ENCODE assay signal across 8 cellular contexts in genomic region chr2:97662895-97663625, GRCh38. TPM values are rescaled to one million over a fixed set of nuclear protein-coding genes. Genes with fewer than 3 reads are reported as not detected.
DNase-seq lines count a peak whose midpoint lies in the region; ATAC-seq, FAIRE-seq and TF ChIP-seq lines count a peak whose summit lies in the region.

No MANE protein-coding gene starts in this region.

- peak; percentile 64 to 91 (median 66) for DNase-seq in CD4-positive, alpha-beta memory T cell
- DNase-seq in RCC 7860 (ENCODE audit: low spot score) (peak; percentile 94), fibroblast of peridontal ligament (ENCODE audit: extremely low read depth) (peak; percentile 70)
- peak; percentile 67 for DNase-seq in activated T-helper 2 cell treated with anti-CD3 and anti-CD28 coated beads, Interferon-gamma antibody, Interleukin-2, Interleukin-4, amounts not matched to agents 10 μg/mL and 5 μg/mL and 100 μg/mL, durations not matched to agents 14 hours and 24 hours and 36 hours (ENCODE audit: low spot score)
- DNase-seq in stimulated activated naive CD8-positive, alpha-beta T cell treated with anti-CD3 and anti-CD28 coated beads, Interleukin-15, Interleukin-2, amounts not matched to agents 100 U/mL and 50 U/mL, for 24 hours: peak; percentile 84

- H3K27ac Mint-ChIP-seq in CD4-positive, alpha-beta memory T cell: peak overlapping the region; percentile 97 to 99 (median 97)
- peak overlapping the region; percentile 98 for H3K27ac Mint-ChIP-seq in activated T-helper 2 cell treated with anti-CD3 and anti-CD28 coated beads, Interferon-gamma antibody, Interleukin-2, Interleukin-4, amounts not matched to agents 10 μg/mL and 5 μg/mL and 100 μg/mL, durations not matched to agents 14 hours and 24 hours and 36 hours
- H3K27ac Mint-ChIP-seq in nephron: peak overlapping the region; percentile 69 to 98 (median 95)

- no peak for TF ChIP-seq CTCF in nephron (IDR thresholded peaks at IDR 0.05; ENCODE audit: unreplicated experiment in 3 of 3)

- peaks cover 15 to 41% (median 23%) of the 10 kb centered on the region in 4 donors for H3K4me1 Mint-ChIP-seq in CD4-positive, alpha-beta memory T cell
- peaks cover 30% of the 10 kb centered on the region for H3K4me1 Mint-ChIP-seq in activated T-helper 2 cell treated with anti-CD3 and anti-CD28 coated beads, Interferon-gamma antibody, Interleukin-2, Interleukin-4, amounts not matched to agents 10 μg/mL and 5 μg/mL and 100 μg/mL, durations not matched to agents 14 hours and 24 hours and 36 hours (ENCODE audit: low read depth)
- H3K4me1 Mint-ChIP-seq in nephron: peaks cover 28% of the 10 kb centered on the region

- H3K36me3 ChIP-seq in CD4-positive, alpha-beta memory T cell (ENCODE audit: insufficient read depth, low read length): peaks cover 35% of the 10 kb centered on the region

- no peaks in the 10 kb centered on the region for H3K27me3 Mint-ChIP-seq in CD4-positive, alpha-beta memory T cell
- no peaks in the 10 kb centered on the region for H3K27me3 Mint-ChIP-seq in activated T-helper 2 cell treated with anti-CD3 and anti-CD28 coated beads, Interferon-gamma antibody, Interleukin-2, Interleukin-4, amounts not matched to agents 10 μg/mL and 5 μg/mL and 100 μg/mL, durations not matched to agents 14 hours and 24 hours and 36 hours (ENCODE audit: low read depth)
- H3K27me3 Mint-ChIP-seq in nephron (ENCODE audit: low read depth): no peaks in the 10 kb centered on the region

- POLR2A ChIA-PET in CD4-positive, alpha-beta memory T cell (lab: Charles Lee; ENCODE audit: partially characterized antibody): interaction anchor here (0.9 to 7.9 kb wide), 7 partner anchors 14 to 96 kb away, joined by 3 to 323 read pairs (median 13); partner anchors contain the start of genes ANKRD36B, COX5B and ZAP70

- no peaks in the 10 kb centered on the region for H3K27me3 ChIP-seq in CD4-positive, alpha-beta memory T cell (ENCODE audit: insufficient read depth, low read length)

- H3K9me3 ChIP-seq in CD4-positive, alpha-beta memory T cell (ENCODE audit: control insufficient read depth in 1 of 2, low read length in 2 of 2): no peaks in the 10 kb centered on the region

- peaks cover 3 to 31% of the 10 kb centered on the region in 2 donors for H3K36me3 Mint-ChIP-seq in CD4-positive, alpha-beta memory T cell
- H3K36me3 Mint-ChIP-seq in activated T-helper 2 cell treated with anti-CD3 and anti-CD28 coated beads, Interferon-gamma antibody, Interleukin-2, Interleukin-4, amounts not matched to agents 10 μg/mL and 5 μg/mL and 100 μg/mL, durations not matched to agents 14 hours and 24 hours and 36 hours (ENCODE audit: low read depth): peaks cover 40% of the 10 kb centered on the region
- H3K36me3 Mint-ChIP-seq in nephron (ENCODE audit: low read depth): peaks cover 11% of the 10 kb centered on the region

- H3K27ac ChIP-seq in CD4-positive, alpha-beta memory T cell (ENCODE audit: low read depth, low read length): peak overlapping the region; percentile 92

- ATAC-seq in GM19372 (IDR thresholded peaks at IDR 0.05; ENCODE audit: low read depth, unreplicated experiment) (peak; percentile 40), HG03469 (IDR thresholded peaks at IDR 0.05; ENCODE audit: unreplicated experiment) (peak; percentile 24)
- ATAC-seq in stimulated activated naive CD8-positive, alpha-beta T cell treated with anti-CD3 and anti-CD28 coated beads, Interleukin-15, Interleukin-2, amounts not matched to agents 100 U/mL and 50 U/mL, for 24 hours: peak; percentile 79

- H3K4me3 ChIP-seq in CD4-positive, alpha-beta memory T cell (ENCODE audit: low read length in 2 of 2): peak overlapping the region; percentile 4 to 99

- no peaks in the 10 kb centered on the region for H3K9me3 Mint-ChIP-seq in CD4-positive, alpha-beta memory T cell
- H3K9me3 Mint-ChIP-seq in activated T-helper 2 cell treated with anti-CD3 and anti-CD28 coated beads, Interferon-gamma antibody, Interleukin-2, Interleukin-4, amounts not matched to agents 10 μg/mL and 5 μg/mL and 100 μg/mL, durations not matched to agents 14 hours and 24 hours and 36 hours: no peaks in the 10 kb centered on the region
- no peaks in the 10 kb centered on the region for H3K9me3 Mint-ChIP-seq in nephron

- peak; percentile 74 for FAIRE-seq in RCC 7860 (lab: Jason Lieb, UNC)

- H3K4me3 Mint-ChIP-seq in CD4-positive, alpha-beta memory T cell: peak overlapping the region; percentile 92 to 97 (median 96)
- peak overlapping the region; percentile 92 for H3K4me3 Mint-ChIP-seq in activated T-helper 2 cell treated with anti-CD3 and anti-CD28 coated beads, Interferon-gamma antibody, Interleukin-2, Interleukin-4, amounts not matched to agents 10 μg/mL and 5 μg/mL and 100 μg/mL, durations not matched to agents 14 hours and 24 hours and 36 hours (ENCODE audit: low read depth)
- H3K4me3 Mint-ChIP-seq in nephron: peak overlapping the region; percentile 91 to 96 (median 96)

- CTCF ChIA-PET in CD4-positive, alpha-beta memory T cell (lab: Charles Lee; ENCODE audit: partially characterized antibody): interaction anchor here (0.7 to 3.3 kb wide), 8 partner anchors 12 to 85 kb away, joined by 3 to 20 read pairs (median 7); partner anchors contain the start of genes ANKRD36B, COX5B and ZAP70

- intact Hi-C loops in CD4-positive, alpha-beta memory T cell (cut with micrococcal nuclease): loop anchor here (5.0 kb wide), 2 partner anchors 49 to 334 kb away; partner anchors contain the start of genes TMEM131 and ZAP70
- intact Hi-C loops in activated T-helper 2 cell treated with anti-CD3 and anti-CD28 coated beads, Interferon-gamma antibody, Interleukin-2, Interleukin-4, amounts not matched to agents 10 μg/mL and 5 μg/mL and 100 μg/mL, durations not matched to agents 14 hours and 24 hours and 36 hours (cut with micrococcal nuclease): loop anchor here (1.0 to 5.0 kb wide), 4 partner anchors 73 to 1516 kb away; partner anchors contain the start of gene DUSP2

- H3K4me1 ChIP-seq in CD4-positive, alpha-beta memory T cell (ENCODE audit: insufficient read depth, low read length): peaks cover 36% of the 10 kb centered on the region

RNA-seq across cellular contexts. Expression of gene ACTR1B, which starts 0.8 kb away (rescaled TPM):
- 10 to 100 TPM; 96.1 to 97.6 TPM for total RNA-seq in CD4-positive, alpha-beta memory T cell
- 10 to 100 TPM; 12.0 to 15.5 TPM for polyA plus RNA-seq in CD4-positive, alpha-beta memory T cell
- total RNA-seq in activated T-helper 2 cell treated with anti-CD3 and anti-CD28 coated beads, Interferon-gamma antibody, Interleukin-2, Interleukin-4, amounts not matched to agents 10 μg/mL and 5 μg/mL and 100 μg/mL, durations not matched to agents 14 hours and 24 hours and 36 hours: 142 and 147 TPM in 2 replicates

RNA-seq across cellular contexts. Expression of gene C2orf92, which starts 6.5 kb away (rescaled TPM):
- 10 to 100 TPM; 13.0 to 13.3 TPM for total RNA-seq in CD4-positive, alpha-beta memory T cell
- not detected for polyA plus RNA-seq in CD4-positive, alpha-beta memory T cell
- total RNA-seq in activated T-helper 2 cell treated with anti-CD3 and anti-CD28 coated beads, Interferon-gamma antibody, Interleukin-2, Interleukin-4, amounts not matched to agents 10 μg/mL and 5 μg/mL and 100 μg/mL, durations not matched to agents 14 hours and 24 hours and 36 hours: 17.2 and 21.8 TPM in 2 replicates

RNA-seq across cellular contexts. Expression of gene COX5B, which starts 17.2 kb away (rescaled TPM):
- total RNA-seq in CD4-positive, alpha-beta memory T cell: 100 to 1,000 TPM; 118 to 120 TPM
- polyA plus RNA-seq in CD4-positive, alpha-beta memory T cell: 100 to 1,000 TPM; 339 to 387 TPM
- total RNA-seq in activated T-helper 2 cell treated with anti-CD3 and anti-CD28 coated beads, Interferon-gamma antibody, Interleukin-2, Interleukin-4, amounts not matched to agents 10 μg/mL and 5 μg/mL and 100 μg/mL, durations not matched to agents 14 hours and 24 hours and 36 hours: 217 and 237 TPM in 2 replicates

RNA-seq across cellular contexts. Expression of gene ZAP70, which starts 50.3 kb away (rescaled TPM):
- 100 to 1,000 TPM; 404 to 419 TPM for total RNA-seq in CD4-positive, alpha-beta memory T cell
- 100 to 1,000 TPM; 140 to 149 TPM for polyA plus RNA-seq in CD4-positive, alpha-beta memory T cell
- 231 and 234 TPM in 2 replicates for total RNA-seq in activated T-helper 2 cell treated with anti-CD3 and anti-CD28 coated beads, Interferon-gamma antibody, Interleukin-2, Interleukin-4, amounts not matched to agents 10 μg/mL and 5 μg/mL and 100 μg/mL, durations not matched to agents 14 hours and 24 hours and 36 hours

Comparison
In these comparisons a context has a peak if more than half of its experiments do, and no peak if none do; other contexts are left out.
1. Peak in every context shown above with its lines: DNase-seq, ATAC-seq, H3K4me3 ChIP-seq and H3K27ac ChIP-seq.
2. ATAC-seq: peak in every context shown above with its lines; median percentile 79 in stimulated activated naive CD8-positive, alpha-beta T cell treated with anti-CD3 and anti-CD28 coated beads, Interleukin-15, Interleukin-2, amounts not matched to agents 100 U/mL and 50 U/mL, for 24 hours; 40 in GM19372; 24 in HG03469.